In genomic region chr1:206687251-206687914, GRCh38 we compare ENCODE assay signal across 8 cellular contexts. TPM values are rescaled to one million over a fixed set of nuclear protein-coding genes. Genes with fewer than 3 reads are reported as not detected.
DNase-seq lines count a peak whose midpoint lies in the region; ATAC-seq and TF ChIP-seq lines count a peak whose summit lies in the region.

No MANE protein-coding gene starts in this region.

- ATAC-seq in activated naive CD8-positive, alpha-beta T cell treated with anti-CD3 and anti-CD28 coated beads, Interleukin-2, amount 50 U/mL, for 24 hours = no peak
- ATAC-seq in right lobe of liver = no peak
- no peak for ATAC-seq in GM19397 (IDR thresholded peaks at IDR 0.05; ENCODE audit: unreplicated experiment)

- intact Hi-C loops in right lobe of liver (cut with DNase I) = no loop called here

- no peak for DNase-seq in activated CD4-positive, alpha-beta T cell treated with anti-CD3 and anti-CD28 coated beads, Interleukin-2, amount 10 ng/mL, durations not matched to agents 7 days and 5 days
- no peak for DNase-seq in activated CD4-positive, alpha-beta T cell treated with anti-CD3 and anti-CD28 coated beads, Interleukin-2, amount 50 U/mL, for 1 hour
- no peak for DNase-seq in activated naive CD8-positive, alpha-beta T cell treated with anti-CD3 and anti-CD28 coated beads, Interleukin-2, amount 50 U/mL, for 24 hours
- no peak for DNase-seq in right lobe of liver
- DNase-seq in amygdala (lab: John Stamatoyannopoulos, UW) = no peak
- no peak for DNase-seq in H7

- 40% methylated on average over 6 of the region's 7 CpGs for WGBS in right lobe of liver (ENCODE audit: insufficient coverage, low coverage, low lambda C conversion rate, missing lambda C conversion rate)
- 79% methylated on average over 7 of the region's 7 CpGs for WGBS in thymus

- peaks cover 44% of the 10 kb centered on the region for H3K4me1 Mint-ChIP-seq in activated CD4-positive, alpha-beta T cell treated with anti-CD3 and anti-CD28 coated beads, Interleukin-2, amount 10 ng/mL, durations not matched to agents 7 days and 5 days
- H3K4me1 Mint-ChIP-seq in activated naive CD8-positive, alpha-beta T cell treated with anti-CD3 and anti-CD28 coated beads, Interleukin-2, amount 50 U/mL, for 24 hours = peaks cover 74% of the 10 kb centered on the region

- peaks cover 3% of the 10 kb centered on the region for H3K36me3 Mint-ChIP-seq in activated CD4-positive, alpha-beta T cell treated with anti-CD3 and anti-CD28 coated beads, Interleukin-2, amount 10 ng/mL, durations not matched to agents 7 days and 5 days (ENCODE audit: low read depth)
- peaks cover 8% of the 10 kb centered on the region for H3K36me3 Mint-ChIP-seq in activated naive CD8-positive, alpha-beta T cell treated with anti-CD3 and anti-CD28 coated beads, Interleukin-2, amount 50 U/mL, for 24 hours (ENCODE audit: low read depth)

- POLR2A ChIA-PET in activated CD4-positive, alpha-beta T cell treated with anti-CD3 and anti-CD28 coated beads, Interleukin-2, amount 10 ng/mL, durations not matched to agents 7 days and 5 days (lab: Charles Lee) = no interaction called here

- H3K9me3 Mint-ChIP-seq in activated CD4-positive, alpha-beta T cell treated with anti-CD3 and anti-CD28 coated beads, Interleukin-2, amount 10 ng/mL, durations not matched to agents 7 days and 5 days = no peaks in the 10 kb centered on the region
- no peaks in the 10 kb centered on the region for H3K9me3 Mint-ChIP-seq in activated naive CD8-positive, alpha-beta T cell treated with anti-CD3 and anti-CD28 coated beads, Interleukin-2, amount 50 U/mL, for 24 hours

- TF ChIP-seq CTCF in right lobe of liver (IDR thresholded peaks at IDR 0.05) = no peak

- peak overlapping the region; percentile 13 to 97 (median 89) for H3K27ac ChIP-seq in right lobe of liver
- H3K27ac ChIP-seq in thymus (ENCODE audit: low read depth) = no peak overlapping the region

- H3K27me3 ChIP-seq in right lobe of liver = no peaks in the 10 kb centered on the region
- H3K27me3 ChIP-seq in thymus (ENCODE audit: control insufficient read depth, insufficient read depth) = no peaks in the 10 kb centered on the region
- H3K27me3 ChIP-seq in H7 (ENCODE audit: control insufficient read depth, insufficient read depth, low read length) = peaks cover 23% of the 10 kb centered on the region

- peak overlapping the region; percentile 5 for H3K27ac Mint-ChIP-seq in activated CD4-positive, alpha-beta T cell treated with anti-CD3 and anti-CD28 coated beads, Interleukin-2, amount 10 ng/mL, durations not matched to agents 7 days and 5 days
- H3K27ac Mint-ChIP-seq in activated naive CD8-positive, alpha-beta T cell treated with anti-CD3 and anti-CD28 coated beads, Interleukin-2, amount 50 U/mL, for 24 hours = peak overlapping the region; percentile 37

- CTCF ChIA-PET in activated CD4-positive, alpha-beta T cell treated with anti-CD3 and anti-CD28 coated beads, Interleukin-2, amount 10 ng/mL, durations not matched to agents 7 days and 5 days (lab: Charles Lee) = interaction anchor here (0.6 to 3.0 kb wide), 8 partner anchors 9 to 249 kb away, joined by 3 to 11 read pairs (median 3); partner anchors contain the start of gene EIF2D

- H3K4me3 ChIP-seq in right lobe of liver (peak overlapping the region in 1 of 3 donors; percentile 70), thymus (ENCODE audit: low read length) (peak overlapping the region; percentile 95), H7 (ENCODE audit: insufficient read depth, low read depth, low read length) (no peak overlapping the region)

- H3K9me3 ChIP-seq in right lobe of liver = no peaks in the 10 kb centered on the region
- H3K9me3 ChIP-seq in thymus (ENCODE audit: control insufficient read depth) = no peaks in the 10 kb centered on the region

- H3K4me1 ChIP-seq in right lobe of liver = peaks cover 0 to 64% (median 32%) of the 10 kb centered on the region in 4 donors
- H3K4me1 ChIP-seq in thymus (ENCODE audit: control insufficient read depth, insufficient read depth, low read length) = peaks cover 22% of the 10 kb centered on the region

- peaks cover 5% of the 10 kb centered on the region for H3K27me3 Mint-ChIP-seq in activated CD4-positive, alpha-beta T cell treated with anti-CD3 and anti-CD28 coated beads, Interleukin-2, amount 10 ng/mL, durations not matched to agents 7 days and 5 days
- no peaks in the 10 kb centered on the region for H3K27me3 Mint-ChIP-seq in activated naive CD8-positive, alpha-beta T cell treated with anti-CD3 and anti-CD28 coated beads, Interleukin-2, amount 50 U/mL, for 24 hours

- H3K36me3 ChIP-seq in right lobe of liver = no peaks in the 10 kb centered on the region
- H3K36me3 ChIP-seq in thymus (ENCODE audit: control insufficient read depth, insufficient read depth) = peaks cover 3% of the 10 kb centered on the region
- no peaks in the 10 kb centered on the region for H3K36me3 ChIP-seq in H7 (replicated peaks; ENCODE audit: control insufficient read depth, insufficient read depth, low read length)

- H3K4me3 Mint-ChIP-seq in activated CD4-positive, alpha-beta T cell treated with anti-CD3 and anti-CD28 coated beads, Interleukin-2, amount 10 ng/mL, durations not matched to agents 7 days and 5 days = peak overlapping the region; percentile 100
- peak overlapping the region; percentile 99 for H3K4me3 Mint-ChIP-seq in activated naive CD8-positive, alpha-beta T cell treated with anti-CD3 and anti-CD28 coated beads, Interleukin-2, amount 50 U/mL, for 24 hours

- no peak for TF ChIP-seq POLR2A in right lobe of liver (IDR thresholded peaks at IDR 0.05)

RNA-seq across cellular contexts. Expression of gene MAPKAPK2, which starts 2.7 kb away (rescaled TPM):
- 10 to 100 TPM; 55.5 to 57.4 TPM for total RNA-seq in activated CD4-positive, alpha-beta T cell treated with anti-CD3 and anti-CD28 coated beads, Interleukin-2, amount 10 ng/mL, durations not matched to agents 7 days and 5 days
- total RNA-seq in right lobe of liver = 10 to 100 TPM; 25.6 to 46.6 (median 34.0) TPM
- polyA plus RNA-seq in thymus = 72.3 TPM
- 67.7 and 77.8 TPM in 2 replicates for total RNA-seq in H7 (2014; rRNA removed; shearing (Covaris generic))

RNA-seq across cellular contexts. Expression of gene DYRK3, which starts 52.0 kb away (rescaled TPM):
- total RNA-seq in activated CD4-positive, alpha-beta T cell treated with anti-CD3 and anti-CD28 coated beads, Interleukin-2, amount 10 ng/mL, durations not matched to agents 7 days and 5 days = 1 to 10 TPM; 4.0 to 4.3 TPM
- total RNA-seq in right lobe of liver = 1 to 10 TPM; 2.8 to 5.6 (median 4.0) TPM
- 4.9 TPM for polyA plus RNA-seq in thymus
- 28.3 and 28.4 TPM in 2 replicates for total RNA-seq in H7 (2014; rRNA removed; shearing (Covaris generic))
